In genomic region chr16:75343311-75343710, GRCh38 we compare ENCODE assay signal across 1 cellular context.
TF ChIP-seq lines count a peak whose summit lies in the region.

No MANE protein-coding gene starts in this region.

TF ChIP-seq in IMR-90, 13 proteins besides CTCF, POLR2A, EP300 and RAD21:
- TF ChIP-seq FOS (IDR thresholded peaks at IDR 0.05; ENCODE audit: low read depth, low read length) (no peak), ELK1 (IDR thresholded peaks at IDR 0.05; ENCODE audit: borderline replicate concordance, low read depth, low read length) (no peak), SMC3 (IDR thresholded peaks at IDR 0.05; ENCODE audit: low read depth, low read length) (no peak), NFE2L2 (IDR thresholded peaks at IDR 0.05; ENCODE audit: low read depth, low read length) (no peak), MXI1 (IDR thresholded peaks at IDR 0.05; ENCODE audit: borderline replicate concordance, low read depth, low read length) (no peak), MAFK (IDR thresholded peaks at IDR 0.05; ENCODE audit: low read depth, low read length) (no peak), USF2 (IDR thresholded peaks at IDR 0.05; ENCODE audit: low read depth, low read length) (no peak), CEBPB (IDR thresholded peaks at IDR 0.05; ENCODE audit: low read depth, low read length) (no peak), RCOR1 (IDR thresholded peaks at IDR 0.05; ENCODE audit: insufficient replicate concordance, low read length) (no peak), RFX5 (IDR thresholded peaks at IDR 0.05; ENCODE audit: low read depth, low read length) (no peak), BHLHE40 (IDR thresholded peaks at IDR 0.05; ENCODE audit: low read depth, low read length) (no peak), MAZ (IDR thresholded peaks at IDR 0.05; ENCODE audit: borderline replicate concordance, low read depth, low read length) (no peak), CHD1 (IDR thresholded peaks at IDR 0.05; ENCODE audit: low read depth, low read length) (no peak)
